3 cellular contexts compared by ENCODE assay signal in genomic region chr20:61630816-61631215, GRCh38.
TF ChIP-seq lines count a peak whose summit lies in the region.

No MANE protein-coding gene starts in this region.

TF ChIP-seq in HepG2, 621 proteins besides CTCF, POLR2A, EP300 and RAD21:
- peak; percentile 58 for TF ChIP-seq ZFP36 (IDR thresholded peaks at IDR 0.05; ENCODE audit: borderline replicate concordance, low read depth, low read length, partially characterized antibody)
- TF ChIP-seq NFIB (CRISPR knock-in tag; IDR thresholded peaks at IDR 0.05; ENCODE audit: borderline replicate concordance), result no peak

TF ChIP-seq in IMR-90, 13 proteins besides CTCF, POLR2A, EP300 and RAD21:
- TF ChIP-seq USF2 (IDR thresholded peaks at IDR 0.05; ENCODE audit: low read depth, low read length) (no peak), MAFK (IDR thresholded peaks at IDR 0.05; ENCODE audit: low read depth, low read length) (no peak), CEBPB (IDR thresholded peaks at IDR 0.05; ENCODE audit: low read depth, low read length) (no peak), FOS (IDR thresholded peaks at IDR 0.05; ENCODE audit: low read depth, low read length) (no peak), RFX5 (IDR thresholded peaks at IDR 0.05; ENCODE audit: low read depth, low read length) (no peak), BHLHE40 (IDR thresholded peaks at IDR 0.05; ENCODE audit: low read depth, low read length) (no peak), NFE2L2 (IDR thresholded peaks at IDR 0.05; ENCODE audit: low read depth, low read length) (no peak), MAZ (IDR thresholded peaks at IDR 0.05; ENCODE audit: borderline replicate concordance, low read depth, low read length) (no peak), MXI1 (IDR thresholded peaks at IDR 0.05; ENCODE audit: borderline replicate concordance, low read depth, low read length) (no peak)

TF ChIP-seq in H1, 55 proteins besides CTCF, POLR2A, EP300 and RAD21:
- TF ChIP-seq GABPA (IDR thresholded peaks at IDR 0.05; ENCODE audit: borderline replicate concordance, insufficient read depth, low read length) (no peak), JUN (IDR thresholded peaks at IDR 0.05; ENCODE audit: low read depth, low read length) (no peak), SUZ12 (IDR thresholded peaks at IDR 0.05; ENCODE audit: low read length) (no peak), TEAD4 (IDR thresholded peaks at IDR 0.05; ENCODE audit: low read depth, low read length) (no peak), TCF12 (IDR thresholded peaks at IDR 0.05; ENCODE audit: low read depth, low read length) (no peak), CEBPB (IDR thresholded peaks at IDR 0.05; ENCODE audit: low read depth, low read length) (no peak), BCL11A (IDR thresholded peaks at IDR 0.05; ENCODE audit: low read depth in 2 of 2, low read length in 2 of 2) (no peak), CHD7 (IDR thresholded peaks at IDR 0.05; ENCODE audit: insufficient replicate concordance, low read length) (no peak), NRF1 (IDR thresholded peaks at IDR 0.05; ENCODE audit: low read depth, low read length) (no peak), BACH1 (IDR thresholded peaks at IDR 0.05; ENCODE audit: low read length) (no peak)
